ENCODE assay signal across 36 cellular contexts in the genomic region with DNA sequence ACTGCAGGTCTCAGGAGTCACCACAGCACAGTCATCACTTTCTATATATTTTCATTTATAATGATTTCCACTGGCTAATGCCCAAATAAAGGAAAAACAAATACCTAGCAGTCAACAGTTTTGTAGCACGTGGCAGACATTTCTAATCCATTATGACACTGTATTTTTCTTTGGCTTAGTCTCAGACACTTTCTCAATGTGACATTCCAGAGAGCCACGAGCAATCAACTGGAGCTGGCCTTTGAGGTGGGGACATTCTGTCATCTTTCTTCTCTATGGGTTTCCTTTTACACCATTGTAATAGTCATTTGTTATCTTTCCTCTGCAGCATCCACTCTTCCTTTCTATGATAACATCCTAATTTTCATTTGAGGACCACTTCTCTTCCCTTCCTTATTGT.
"Had no signal": no experiment of that assay in that cellular context is flagged by ENCODE, and none has a peak within 500 bp of the region (broad histone marks: within the 10 kb centered on the region; RNA-seq: fewer than 3 reads in every experiment).

No MANE protein-coding gene starts in this region.

- H3K4me3 Mint-ChIP-seq: activated CD4-positive, alpha-beta memory T cell treated with anti-CD3 and anti-CD28 coated beads, Interleukin-2, amount 10 ng/mL, durations not matched to agents 7 days and 5 days; activated CD4-positive, alpha-beta T cell treated with anti-CD3 and anti-CD28 coated beads, Interleukin-2, amount 10 ng/mL, durations not matched to agents 7 days and 5 days; activated naive CD8-positive, alpha-beta T cell; activated T-cell treated with anti-CD3 and anti-CD28 coated beads, Interleukin-2, amount 50 U/mL, for 24 hours; activated T-cell treated with anti-CD3 and anti-CD28 coated beads, Interleukin-2, amount 50 U/mL, for 72 hours; activated T-helper 17 cell treated with anti-CD3 and anti-CD28 coated beads, Interleukin-2, amount 50 U/mL, for 72 hours; brain; dendritic cell treated with granulocyte-macrophage colony-stimulating factor and Interleukin-4, amounts not matched to agents 40 ng/mL and 50 ng/mL, for 4 days; endodermal cell; WTC11 had no signal

- FAIRE-seq: frontal cortex, TTC549 had no signal

- H3K27me3 Mint-ChIP-seq: activated CD4-positive, alpha-beta memory T cell treated with anti-CD3 and anti-CD28 coated beads, Interleukin-2, amount 10 ng/mL, durations not matched to agents 7 days and 5 days; activated CD4-positive, alpha-beta T cell treated with anti-CD3 and anti-CD28 coated beads, Interleukin-2, amount 10 ng/mL, durations not matched to agents 7 days and 5 days; activated naive CD8-positive, alpha-beta T cell; activated T-cell treated with anti-CD3 and anti-CD28 coated beads, Interleukin-2, amount 50 U/mL, for 24 hours; activated T-helper 17 cell treated with anti-CD3 and anti-CD28 coated beads, Interleukin-2, amount 50 U/mL, for 72 hours; brain; dendritic cell treated with granulocyte-macrophage colony-stimulating factor and Interleukin-4, amounts not matched to agents 40 ng/mL and 50 ng/mL, for 4 days had no signal

- DNase-seq: activated CD4-positive, alpha-beta memory T cell treated with anti-CD3 and anti-CD28 coated beads, Interleukin-2, amount 10 ng/mL, durations not matched to agents 7 days and 5 days; activated CD4-positive, alpha-beta T cell treated with anti-CD3 and anti-CD28 coated beads for 1 hour; activated CD4-positive, alpha-beta T cell treated with anti-CD3 and anti-CD28 coated beads for 4 hours; activated CD4-positive, alpha-beta T cell treated with anti-CD3 and anti-CD28 coated beads, Interleukin-2, amount 10 ng/mL, durations not matched to agents 7 days and 5 days; activated CD4-positive, alpha-beta T cell treated with anti-CD3 and anti-CD28 coated beads, Interleukin-2, amount 50 U/mL, for 4 hours; activated CD8-positive, alpha-beta memory T cell treated with anti-CD3 and anti-CD28 coated beads, Interleukin-2, amount 50 U/mL, for 48 hours; activated effector memory CD4-positive, alpha-beta T cell treated with Interleukin-2 at 50 U/mL for 16 hours; activated gamma-delta T cell treated with Interleukin-2 at 50 U/mL for 16 hours; activated naive CD4-positive, alpha-beta T cell treated with anti-CD3 and anti-CD28 coated beads, Interleukin-2, amount 50 U/mL, for 16 hours; activated naive CD4-positive, alpha-beta T cell treated with Interleukin-2 at 50 U/mL for 16 hours; activated T-cell treated with anti-CD3 and anti-CD28 coated beads for 4 hours; activated T-cell treated with anti-CD3 and anti-CD28 coated beads, Interleukin-2, amount 50 U/mL, for 24 hours; activated T-cell treated with anti-CD3 and anti-CD28 coated beads, Interleukin-2, amount 50 U/mL, for 72 hours; adrenal gland; amygdala; aorta; central memory CD4-positive, alpha-beta T cell; cerebellar nuclear complex; dorsolateral prefrontal cortex; effector memory CD4-positive, alpha-beta T cell; endodermal cell; foreskin fibroblast; head of caudate nucleus; T-helper 2 cell had no signal

- H3K36me3 Mint-ChIP-seq: activated naive CD8-positive, alpha-beta T cell; brain; WTC11 had no signal

- ATAC-seq: activated T-cell treated with anti-CD3 and anti-CD28 coated beads, Interleukin-2, amount 50 U/mL, for 72 hours; activated T-helper 17 cell treated with anti-CD3 and anti-CD28 coated beads, Interleukin-2, amount 50 U/mL, for 72 hours; esophagus mucosa; WTC11 had no signal

- H3K4me1 ChIP-seq: adrenal gland, breast epithelium had no signal

- H3K4me3 ChIP-seq: adrenal gland, breast epithelium, cardiac muscle cell, coronary artery, dorsolateral prefrontal cortex had no signal

- H3K27ac Mint-ChIP-seq: activated CD4-positive, alpha-beta memory T cell treated with anti-CD3 and anti-CD28 coated beads, Interleukin-2, amount 10 ng/mL, durations not matched to agents 7 days and 5 days; activated CD4-positive, alpha-beta T cell treated with anti-CD3 and anti-CD28 coated beads, Interleukin-2, amount 10 ng/mL, durations not matched to agents 7 days and 5 days; activated naive CD8-positive, alpha-beta T cell; activated T-cell treated with anti-CD3 and anti-CD28 coated beads, Interleukin-2, amount 50 U/mL, for 24 hours; activated T-cell treated with anti-CD3 and anti-CD28 coated beads, Interleukin-2, amount 50 U/mL, for 72 hours; activated T-helper 17 cell treated with anti-CD3 and anti-CD28 coated beads, Interleukin-2, amount 50 U/mL, for 72 hours; brain; dendritic cell treated with granulocyte-macrophage colony-stimulating factor and Interleukin-4, amounts not matched to agents 40 ng/mL and 50 ng/mL, for 4 days; endodermal cell; WTC11 had no signal

- H3K36me3 ChIP-seq: adrenal gland, breast epithelium, cardiac muscle cell had no signal

- H3K27me3 ChIP-seq: adrenal gland, breast epithelium, cardiac muscle cell had no signal

- H3K9me3 Mint-ChIP-seq: activated CD4-positive, alpha-beta T cell treated with anti-CD3 and anti-CD28 coated beads, Interleukin-2, amount 10 ng/mL, durations not matched to agents 7 days and 5 days; activated T-cell treated with anti-CD3 and anti-CD28 coated beads, Interleukin-2, amount 50 U/mL, for 24 hours; endodermal cell; WTC11 had no signal

- H3K4me1 Mint-ChIP-seq: activated CD4-positive, alpha-beta memory T cell treated with anti-CD3 and anti-CD28 coated beads, Interleukin-2, amount 10 ng/mL, durations not matched to agents 7 days and 5 days; activated CD4-positive, alpha-beta T cell treated with anti-CD3 and anti-CD28 coated beads, Interleukin-2, amount 10 ng/mL, durations not matched to agents 7 days and 5 days; activated T-helper 17 cell treated with anti-CD3 and anti-CD28 coated beads, Interleukin-2, amount 50 U/mL, for 72 hours; endodermal cell; WTC11 had no signal

- H3K9me3 ChIP-seq: adrenal gland, breast epithelium had no signal

- H3K27ac ChIP-seq: adrenal gland, breast epithelium, cardiac muscle cell, coronary artery, dorsolateral prefrontal cortex, VCaP had no signal
